In genomic region chr17:55484575-55484974, GRCh38 we compare ENCODE assay signal across 21 cellular contexts. TPM values are rescaled to one million over a fixed set of nuclear protein-coding genes. Genes with fewer than 3 reads are reported as not detected.
DNase-seq lines count a peak whose midpoint lies in the region; ATAC-seq, FAIRE-seq and TF ChIP-seq lines count a peak whose summit lies in the region.
"Had no signal": no experiment of that assay in that cellular context is flagged by ENCODE, and none has a peak within 500 bp of the region (broad histone marks: within the 10 kb centered on the region; RNA-seq: fewer than 3 reads in every experiment).

No MANE protein-coding gene starts in this region.

- H3K27me3 ChIP-seq in Karpas-422 (ENCODE audit: low read length): no peaks in the 10 kb centered on the region
- H3K27me3 ChIP-seq in GM12878 (replicated peaks in 1 of 2; ENCODE audit: control insufficient read depth in 2 of 2, insufficient read depth in 2 of 2, low read length in 1 of 2): no peaks in the 10 kb centered on the region
- peaks cover 1% of the 10 kb centered on the region for H3K27me3 ChIP-seq in foreskin keratinocyte
- no peaks in the 10 kb centered on the region for H3K27me3 ChIP-seq in hepatocyte
- H3K27me3 ChIP-seq in Peyer's patch: no peaks in the 10 kb centered on the region
- H3K27me3 ChIP-seq: BLaER1 had no signal

- H3K9me2 ChIP-seq in Karpas-422 (replicated peaks; ENCODE audit: insufficient read depth, low read length) (no peaks in the 10 kb centered on the region), hepatocyte (replicated peaks; ENCODE audit: insufficient read depth) (no peaks in the 10 kb centered on the region)

- POLR2A ChIA-PET in GM12878 (lab: Charles Lee): no interaction called here

- no peak for TF ChIP-seq EP300 in GM12878 (IDR thresholded peaks at IDR 0.05; ENCODE audit: borderline replicate concordance in 1 of 2, control insufficient read depth in 1 of 2, low read depth in 2 of 2, low read length in 2 of 2)

- H3K27ac ChIP-seq in Karpas-422 (ENCODE audit: low read length) (no peak overlapping the region), GM12878 (ENCODE audit: control insufficient read depth, insufficient read depth) (no peak overlapping the region), foreskin keratinocyte (no peak overlapping the region), hepatocyte (no peak overlapping the region), Peyer's patch (no peak overlapping the region)
- H3K27ac ChIP-seq: BLaER1, C4-2B had no signal

- SMC1A ChIA-PET in GM12878 (lab: Charles Lee; ENCODE audit: uncharacterized antibody, unreplicated experiment): interaction anchor here (0.8 to 4.5 kb wide), 3 partner anchors 66 to 94 kb away, joined by 3 to 19 read pairs (median 6); no protein-coding TSS in a partner anchor

- no peaks in the 10 kb centered on the region for H3K79me2 ChIP-seq in Karpas-422 (ENCODE audit: low read length)
- H3K79me2 ChIP-seq in GM12878 (ENCODE audit: control insufficient read depth, insufficient read depth, low read length): no peaks in the 10 kb centered on the region
- H3K79me2 ChIP-seq in hepatocyte: no peaks in the 10 kb centered on the region

- H3K9ac ChIP-seq in Karpas-422 (ENCODE audit: low read length) (no peak overlapping the region), GM12878 (ENCODE audit: control insufficient read depth, insufficient read depth, low read length) (no peak overlapping the region)
- H3K9ac ChIP-seq: BLaER1 had no signal

- 73% methylated on average over 2 of the region's 2 CpGs for WGBS in GM12878 (ENCODE audit: insufficient coverage, insufficient replicate concordance, low lambda C conversion rate, missing lambda C conversion rate)
- WGBS in hepatocyte (ENCODE audit: low lambda C conversion rate, missing lambda C conversion rate): 96% methylated on average over 2 of the region's 2 CpGs

- peak; percentile 49; the same call in 2 of the 3 replicates for ATAC-seq in GM12878
- peak; percentile 32 for ATAC-seq in foreskin keratinocyte
- ATAC-seq: CD8-positive, alpha-beta T cell had no signal

- H3K9me3 ChIP-seq in Karpas-422 (ENCODE audit: low read length) (no peaks in the 10 kb centered on the region), GM12878 (replicated peaks; ENCODE audit: control insufficient read depth, insufficient read depth, low read length) (no peaks in the 10 kb centered on the region), hepatocyte (ENCODE audit: low read depth) (no peaks in the 10 kb centered on the region), Peyer's patch (no peaks in the 10 kb centered on the region)
- H3K9me3 ChIP-seq: BLaER1, Caco-2, HAP-1 had no signal

- H3K4me3 ChIP-seq in Karpas-422 (ENCODE audit: low read length) (no peak overlapping the region), GM12878 (no peak overlapping the region), hepatocyte (no peak overlapping the region), Peyer's patch (no peak overlapping the region)
- H3K4me3 ChIP-seq: BLaER1, HAP-1 had no signal

- in situ Hi-C loops in GM12878 (cut with MboI): no loop called here

- TF ChIP-seq POLR2A in GM12878 (IDR thresholded peaks at IDR 0.05; ENCODE audit: low read depth, low read length) (no peak), Peyer's patch (IDR thresholded peaks at IDR 0.05) (no peak)

- no peak overlapping the region for H2AFZ ChIP-seq in Karpas-422 (ENCODE audit: low read length)
- no peak overlapping the region for H2AFZ ChIP-seq in GM12878 (ENCODE audit: control insufficient read depth, low read depth, low read length)
- no peak overlapping the region for H2AFZ ChIP-seq in hepatocyte

- FAIRE-seq in GM12878 (lab: Jason Lieb, UNC): no peak
- FAIRE-seq: GM12892, H54 had no signal

- CTCF ChIA-PET in GM12878 (lab: Yijun Ruan, JAX): interaction anchor here (1.3 kb wide), 1 partner anchor 61 kb away, joined by 3 read pairs; no protein-coding TSS in a partner anchor

- TF ChIP-seq RAD21 in GM12878 (IDR thresholded peaks at IDR 0.05; ENCODE audit: insufficient read depth, low read depth, low read length): no peak

- TF ChIP-seq CTCF in GM12878 (IDR thresholded peaks at IDR 0.05 in 2 of 3, conservative IDR thresholded peaks at IDR 0.05 in 1 of 3; ENCODE audit: control insufficient read depth in 2 of 3, extremely low read depth in 1 of 3, insufficient read depth in 1 of 3, low read depth in 3 of 3, low read length in 3 of 3): no peak
- no peak for TF ChIP-seq CTCF in foreskin keratinocyte (conservative IDR thresholded peaks at IDR 0.05)
- TF ChIP-seq CTCF in hepatocyte (IDR thresholded peaks at IDR 0.05; ENCODE audit: poor library complexity): no peak
- no peak for TF ChIP-seq CTCF in Peyer's patch (IDR thresholded peaks at IDR 0.05)

- H3K36me3 ChIP-seq in Karpas-422 (ENCODE audit: insufficient read depth, low read length) (no peaks in the 10 kb centered on the region), GM12878 (ENCODE audit: control insufficient read depth in 2 of 2, insufficient read depth in 2 of 2, low read length in 1 of 2) (no peaks in the 10 kb centered on the region), hepatocyte (replicated peaks; ENCODE audit: insufficient read depth, low read depth) (no peaks in the 10 kb centered on the region), Peyer's patch (no peaks in the 10 kb centered on the region)
- H3K36me3 ChIP-seq: BLaER1, HAP-1 had no signal

- RAD21 ChIA-PET in GM12878 (lab: Charles Lee; ENCODE audit: unreplicated experiment): no interaction called here

- H4K20me1 ChIP-seq in Karpas-422 (ENCODE audit: insufficient read depth, low read depth, low read length): no peaks in the 10 kb centered on the region
- H4K20me1 ChIP-seq in GM12878 (ENCODE audit: control insufficient read depth, insufficient read depth): no peaks in the 10 kb centered on the region
- H4K20me1 ChIP-seq in hepatocyte (ENCODE audit: insufficient read depth, poor library complexity, severe bottlenecking): no peaks in the 10 kb centered on the region
- H4K20me1 ChIP-seq: BLaER1 had no signal

- no peak overlapping the region for H3K4me2 ChIP-seq in Karpas-422 (ENCODE audit: low read depth, low read length, poor library complexity, severe bottlenecking)
- no peak overlapping the region for H3K4me2 ChIP-seq in GM12878 (ENCODE audit: control insufficient read depth, insufficient read depth)
- no peak overlapping the region for H3K4me2 ChIP-seq in hepatocyte
- H3K4me2 ChIP-seq: BLaER1 had no signal

- DNase-seq in Karpas-422: peak; percentile 24
- DNase-seq in GM12878 (ENCODE audit: low read depth, low spot score): no peak
- DNase-seq in foreskin keratinocyte: peak in 1 of 2 donors; percentile 15
- no peak for DNase-seq in DMS114 treated with DMSO at 0.1 percent for 48 hours (lab: John Stamatoyannopoulos, UW; ENCODE audit: unreplicated experiment)
- DNase-seq in hepatocyte (ENCODE audit: low spot score): no peak
- no peak for DNase-seq in Peyer's patch
- DNase-seq: Caco-2; CD4-positive, CD25-positive, alpha-beta regulatory T cell; CD8-positive, alpha-beta T cell; DMS79; EL; GDM1; GOT3; HFFc6 had no signal

- intact Hi-C loops in GM12878 (cut with micrococcal nuclease; ENCODE audit: unreplicated experiment): no loop called here

- H3K4me1 ChIP-seq in Karpas-422 (ENCODE audit: low read length) (no peaks in the 10 kb centered on the region), GM12878 (ENCODE audit: control insufficient read depth, insufficient read depth, low read length) (no peaks in the 10 kb centered on the region; the same call in 1 of the 2 replicates), foreskin keratinocyte (no peaks in the 10 kb centered on the region), hepatocyte (ENCODE audit: insufficient read depth) (no peaks in the 10 kb centered on the region), Peyer's patch (no peaks in the 10 kb centered on the region)
- H3K4me1 ChIP-seq: Caco-2 had no signal

- no TSS peak for BruUV-seq in GM12878 (replicated peaks; lab: Mats Ljungman, UMichigan)

TF ChIP-seq in GM12878, 131 proteins besides CTCF, POLR2A, EP300 and RAD21 (continues in another document):
- TF ChIP-seq SP1 (IDR thresholded peaks at IDR 0.05; ENCODE audit: low read depth, low read length): no peak
- no peak for TF ChIP-seq ZNF207 (IDR thresholded peaks at IDR 0.05; ENCODE audit: borderline replicate concordance)
- no peak for TF ChIP-seq ATF2 (IDR thresholded peaks at IDR 0.05; ENCODE audit: low read length)
- no peak for TF ChIP-seq NBN (IDR thresholded peaks at IDR 0.05)

RNA-seq across cellular contexts. Expression of gene SMIM36, which starts 26.7 kb away (rescaled TPM):
- total RNA-seq in Karpas-422 (2014; rRNA removed; shearing (Covaris generic); ENCODE audit: low replicate concordance): not detected in 2 replicates
- total RNA-seq in GM12878 (2013; cell fraction: nucleolus; rRNA removed): not detected in 2 replicates
- total RNA-seq in GM12878 (2014; rRNA removed): not detected in 2 replicates
- total RNA-seq in GM12878 (2014; rRNA removed; fragmentation: Illumina TruSeq; extraction: Trizol): not detected in 2 replicates
- not detected in 2 replicates for total RNA-seq in GM12878 (2021)
- not detected for polyA plus RNA-seq in GM12878 (2011; ENCODE audit: low read depth)
- polyA plus RNA-seq in GM12878 (2011; rRNA removed): not detected in 2 replicates
- polyA plus RNA-seq in GM12878 (2011; cell fraction: cytosol; rRNA removed): not detected in 2 replicates
- not detected in 2 replicates for polyA plus RNA-seq in GM12878 (2011; cell fraction: nucleus; rRNA removed)
- not detected in 2 replicates for polyA plus RNA-seq in GM12878 (2012)
- polyA plus RNA-seq in GM12878 (2014; fragmentation: Illumina TruSeq; extraction: Trizol): not detected in 2 replicates
- not detected for polyA plus RNA-seq in GM12878 (2014; fragmentation: Nextera tagmentation; extraction: Ambion mirVana)
- polyA plus RNA-seq in GM12878 (2014; rRNA removed): not detected in 2 replicates
- not detected for polyA plus RNA-seq in GM12878 (2016; fragmentation: Nextera tagmentation; extraction: Ambion mirVana)
- polyA minus RNA-seq in GM12878 (2011; rRNA and poly(A)+ RNA removed): not detected in 2 replicates
- not detected in 2 replicates for polyA minus RNA-seq in GM12878 (2011; cell fraction: cytosol; rRNA and poly(A)+ RNA removed)
- polyA minus RNA-seq in GM12878 (2011; cell fraction: nucleus; rRNA and poly(A)+ RNA removed): not detected in 2 replicates
- total RNA-seq in foreskin keratinocyte: not detected in 2 replicates
- not detected in 2 replicates for polyA plus RNA-seq in foreskin keratinocyte
- total RNA-seq in hepatocyte: not detected in 2 replicates
- not detected in 2 replicates for polyA plus RNA-seq in hepatocyte
- not detected for total RNA-seq in Peyer's patch
- total RNA-seq: A172; A673; Caco-2; CD4-positive, CD25-positive, alpha-beta regulatory T cell; CD8-positive, alpha-beta T cell; HFFc6 had no signal
- polyA plus RNA-seq: CD4-positive, CD25-positive, alpha-beta regulatory T cell had no signal
